8 cellular contexts compared by ENCODE assay signal in genomic region chr6:29722773-29723665, GRCh38. TPM values are rescaled to one million over a fixed set of nuclear protein-coding genes. Genes with fewer than 3 reads are reported as not detected.
DNase-seq lines count a peak whose midpoint lies in the region; ATAC-seq, FAIRE-seq and TF ChIP-seq lines count a peak whose summit lies in the region.

Gene HLA-F, plus strand, starts transcription at chr6:29723434. Its CDS starts 30 bp downstream, at chr6:29723464.

- no peaks in the 10 kb centered on the region for H4K20me1 ChIP-seq in K562 (replicated peaks; ENCODE audit: control insufficient read depth, insufficient read depth, low read length)

- no peak for TF ChIP-seq POLR2A in K562 (conservative IDR thresholded peaks at IDR 0.05)

- POLR2A ChIA-PET in K562 (lab: Yijun Ruan, JAX) = interaction anchor here (0.7 kb wide), 1 partner anchor 27 kb away, joined by 3 read pairs; no protein-coding TSS in a partner anchor

- no peaks in the 10 kb centered on the region for H3K9me3 ChIP-seq in K562 (replicated peaks; ENCODE audit: control insufficient read depth, insufficient read depth, low read depth, low read length)

- ATAC-seq in GM21576 (IDR thresholded peaks at IDR 0.05; ENCODE audit: unreplicated experiment) (peak; percentile 85), K562 (no peak; the same call in 2 of the 3 replicates), sciatic nerve (peak; percentile 97)

- CTCF ChIA-PET in K562 (lab: Yijun Ruan, JAX; ENCODE audit: low intra/inter-chr PET ratio) = no interaction called here

- intact Hi-C loops in K562 (cut with micrococcal nuclease) (no loop called here), sciatic nerve (cut with DNase I) (no loop called here)

- no peak for TF ChIP-seq CTCF in K562 (IDR thresholded peaks at IDR 0.05 in 2 of 3, conservative IDR thresholded peaks at IDR 0.05 in 1 of 3; ENCODE audit: insufficient read depth in 2 of 3, low read depth in 1 of 3, low read length in 3 of 3)

- H3K27ac ChIP-seq in K562 (ENCODE audit: extremely low read depth, low read depth, low read length) = no peak within 1 kb of the TSS

- H3K27me3 ChIP-seq in K562 (ENCODE audit: control insufficient read depth in 2 of 2, insufficient read depth in 2 of 2, low read length in 2 of 2) = peaks cover 4 to 32% of the 10 kb centered on the region in 2 experiments; a peak in 2 of 5 replicates

- H3K79me2 ChIP-seq in K562 (ENCODE audit: control insufficient read depth, insufficient read depth, low read length) = no peaks in the 10 kb centered on the region

- no peaks in the 10 kb centered on the region for H3K36me3 ChIP-seq in K562 (ENCODE audit: control insufficient read depth, insufficient read depth, low read length)

- FAIRE-seq in K562 (lab: Jason Lieb, UNC) = no peak

- DNase-seq in DMS53 treated with DMSO at 0.1 percent for 48 hours (lab: John Stamatoyannopoulos, UW; ENCODE audit: unreplicated experiment) = peak; percentile 85
- DNase-seq in Jurkat, Clone E6-1 (ENCODE audit: low read depth, low spot score) = peak; percentile 70
- peak; percentile 79 for DNase-seq in T-helper 9 cell
- no peak for DNase-seq in K562 (ENCODE audit: extremely low read depth in 1 of 4, low spot score in 3 of 4)
- DNase-seq in sciatic nerve (ENCODE audit: low spot score) = peak; percentile 88
- no peak for DNase-seq in OCI-M2 (lab: John Stamatoyannopoulos, UW; ENCODE audit: unreplicated experiment)

- in situ Hi-C loops in K562 (cut with MboI) = no loop called here

- no peaks in the 10 kb centered on the region for H3K9me1 ChIP-seq in K562 (ENCODE audit: control insufficient read depth, insufficient read depth, low read length)

- peaks cover 0 to 10% of the 10 kb centered on the region in 2 experiments; a peak in 2 of 5 replicates for H3K4me1 ChIP-seq in K562 (replicated peaks in 1 of 2; ENCODE audit: control insufficient read depth in 2 of 2, insufficient read depth in 2 of 2, low read length in 2 of 2)

- WGBS in K562 (ENCODE audit: insufficient coverage, low coverage, missing lambda C conversion rate) = 15% methylated on average over 29 of the region's 33 CpGs

- no peak for TF ChIP-seq EP300 in K562 (IDR thresholded peaks at IDR 0.05; ENCODE audit: low read length)

- BruUV-seq in K562 (replicated peaks; lab: Mats Ljungman, UMichigan) = no TSS peak

- TF ChIP-seq RAD21 in K562 (CRISPR knock-in tag; conservative IDR thresholded peaks at IDR 0.05 in 1 of 2, IDR thresholded peaks at IDR 0.05 in 1 of 2) = no peak

- no peak within 1 kb of the TSS for H3K9ac ChIP-seq in K562 (ENCODE audit: insufficient read depth in 1 of 2, low read depth in 2 of 2, low read length in 2 of 2)

- H3K4me2 ChIP-seq in K562 (ENCODE audit: insufficient read depth, low read length) = no peak within 1 kb of the TSS

- peak within 1 kb of the TSS; percentile 63 for H3K4me3 ChIP-seq in Jurkat, Clone E6-1 (ENCODE audit: low read length)
- H3K4me3 ChIP-seq in K562 = no peak within 1 kb of the TSS
- H3K4me3 ChIP-seq in iPS-11a (ENCODE audit: low read depth, low read length) = peak within 1 kb of the TSS; percentile 61

- H2AFZ ChIP-seq in K562 (ENCODE audit: low read depth, low read length) = no peak within 1 kb of the TSS

TF ChIP-seq in K562, 482 proteins besides CTCF, POLR2A, EP300 and RAD21:
- TF ChIP-seq ZZZ3 (IDR thresholded peaks at IDR 0.05) = no peak
- peak in 1 of 2 experiments; percentile 37; a peak in 1 of 4 replicates for TF ChIP-seq KDM1A (IDR thresholded peaks at IDR 0.05)
- TF ChIP-seq RFX5 (IDR thresholded peaks at IDR 0.05; ENCODE audit: low read depth, low read length) = peak; percentile 86; the same call in 1 of the 2 replicates
- no peak for TF ChIP-seq DDX20 (tag; IDR thresholded peaks at IDR 0.05; ENCODE audit: low read depth)

RNA-seq across cellular contexts. Expression of gene HLA-F, which starts in this region (rescaled TPM):
- polyA plus RNA-seq in Jurkat, Clone E6-1 (2012; ENCODE audit: insufficient read depth, insufficient read length) = 35.1 TPM
- not detected in 2 replicates for total RNA-seq in K562 (2011; cell fraction: chromatin; rRNA removed; ENCODE audit: low replicate concordance)
- not detected in 2 replicates for total RNA-seq in K562 (2011; cell fraction: nucleolus; rRNA removed)
- total RNA-seq in K562 (2011; cell fraction: nucleoplasm; rRNA removed) = not detected in 2 replicates
- total RNA-seq in K562 (2014; rRNA removed) (not detected in 2 replicates), K562 (2014; rRNA removed; fragmentation: Illumina TruSeq; extraction: Trizol) (not detected in 2 replicates), K562 (2015; rRNA removed; fragmentation: Illumina TruSeq; extraction: Trizol) (not detected in 2 replicates), K562 (2021) (0.40 and 0.89 TPM in 2 replicates), sciatic nerve (71.2 TPM)
- polyA plus RNA-seq in K562 (2011; rRNA removed) (not detected in 2 replicates), K562 (2014; fragmentation: Illumina TruSeq; extraction: Trizol) (not detected in 2 replicates), K562 (2014; fragmentation: Nextera tagmentation; extraction: Ambion mirVana) (under 1 TPM; 0.46 to 0.76 TPM), K562 (2014; rRNA removed) (0.15 TPM in 1 of 2 replicates, not detected in the other)
- not detected in 2 replicates for polyA plus RNA-seq in K562 (2011; cell fraction: cytosol; rRNA removed)
- polyA plus RNA-seq in K562 (2011; cell fraction: nucleus; rRNA removed) = not detected in 2 replicates
- polyA plus RNA-seq in K562 (2012) = 0.43 and 1.1 TPM in 2 replicates
- not detected in 2 replicates for polyA minus RNA-seq in K562 (2011; rRNA and poly(A)+ RNA removed)
- not detected in 2 replicates for polyA minus RNA-seq in K562 (2011; cell fraction: cytosol; rRNA and poly(A)+ RNA removed)
- not detected in 2 replicates for polyA minus RNA-seq in K562 (2011; cell fraction: nucleus; rRNA and poly(A)+ RNA removed)

Comparison
In these comparisons a context has a peak if more than half of its experiments do, and no peak if none do; other contexts are left out.
1. RNA of gene HLA-F (total RNA-seq): 71.2 TPM in sciatic nerve (single experiment); 0.40 to 0.89 TPM in K562; every median in the first group is over 10 times any median in the second.
2. DNase-seq: peak in DMS53 treated with DMSO at 0.1 percent for 48 hours (single experiment), Jurkat, Clone E6-1 (single experiment), T-helper 9 cell (single experiment) and sciatic nerve (single experiment); none in K562 (0 of 4) and OCI-M2 (single experiment).